8 cellular contexts compared by ENCODE assay signal in genomic region chr7:100612730-100613446, GRCh38. TPM values are rescaled to one million over a fixed set of nuclear protein-coding genes. Genes with fewer than 3 reads are reported as not detected.
DNase-seq lines count a peak whose midpoint lies in the region; ATAC-seq and TF ChIP-seq lines count a peak whose summit lies in the region.

No MANE protein-coding gene starts in this region.

- H3K27ac ChIP-seq in SU-DHL-6 (ENCODE audit: low read depth, low read length) (no peak overlapping the region), esophagus squamous epithelium (peak overlapping the region; percentile 88 to 97 (median 92)), osteoblast (ENCODE audit: low read depth, low read length) (no peak overlapping the region)

- H3K4me2 ChIP-seq in SU-DHL-6 (ENCODE audit: low read depth, low read length, poor library complexity, severe bottlenecking) (peak overlapping the region; percentile 78), osteoblast (ENCODE audit: insufficient read depth, low read length) (peak overlapping the region; percentile 96)

- H3K4me3 ChIP-seq in AG04449 (ENCODE audit: low read depth, low read length) (peak overlapping the region; percentile 68), SU-DHL-6 (ENCODE audit: insufficient read depth, low read length, poor library complexity, severe bottlenecking) (peak overlapping the region; percentile 68), esophagus squamous epithelium (peak overlapping the region; percentile 56 to 90 (median 76)), osteoblast (ENCODE audit: insufficient read depth, low read length) (peak overlapping the region; percentile 92)

- ATAC-seq in GM19397 (IDR thresholded peaks at IDR 0.05; ENCODE audit: unreplicated experiment) (peak; percentile 4), omental fat pad (ENCODE audit: low FRiP score) (no peak)

- H3K4me1 ChIP-seq in esophagus squamous epithelium (peaks cover 8 to 21% (median 12%) of the 10 kb centered on the region in 3 donors), osteoblast (ENCODE audit: insufficient read depth, low read length) (peaks cover 6% of the 10 kb centered on the region)

- no peaks in the 10 kb centered on the region for H4K20me1 ChIP-seq in SU-DHL-6 (ENCODE audit: low read depth, low read length)
- no peaks in the 10 kb centered on the region for H4K20me1 ChIP-seq in osteoblast (ENCODE audit: insufficient read depth, low read length)

- peak overlapping the region; percentile 64 for H3K9ac ChIP-seq in SU-DHL-6 (ENCODE audit: low read length)

- TF ChIP-seq CTCF in AG04449 (IDR thresholded peaks at IDR 0.05; ENCODE audit: insufficient read depth, low read length, missing control alignments) (no peak), SU-DHL-6 (IDR thresholded peaks at IDR 0.05; ENCODE audit: insufficient read depth, low read length, poor library complexity, severe bottlenecking) (no peak), esophagus squamous epithelium (IDR thresholded peaks at IDR 0.05) (peak in 1 of 6 experiments; percentile 3), osteoblast (IDR thresholded peaks at IDR 0.05; ENCODE audit: extremely low read depth, low read depth, low read length) (no peak), omental fat pad (IDR thresholded peaks at IDR 0.05) (no peak)

- H2AFZ ChIP-seq in SU-DHL-6 (ENCODE audit: low read depth, low read length, severe bottlenecking) (peak overlapping the region; percentile 52), osteoblast (ENCODE audit: low read length) (peak overlapping the region; percentile 85)

- DNase-seq in AG04449 (ENCODE audit: low read depth, low spot score): no peak
- no peak for DNase-seq in esophagus squamous epithelium (lab: John Stamatoyannopoulos, UW)
- DNase-seq in osteoblast (ENCODE audit: insufficient read length, low spot score, missing footprints): peak; percentile 86
- DNase-seq in NCI-H446 treated with DMSO at 0.1 percent for 48 hours (lab: John Stamatoyannopoulos, UW): no peak
- no peak for DNase-seq in omental fat pad (ENCODE audit: low spot score)
- no peak for DNase-seq in KBM-7

- TF ChIP-seq POLR2A in esophagus squamous epithelium (IDR thresholded peaks at IDR 0.05): no peak

- CTCF ChIA-PET in AG04449 (lab: Yijun Ruan, JAX): interaction anchor here (0.7 to 5.1 kb wide), 12 partner anchors 10 to 239 kb away, joined by 3 to 25 read pairs (median 6); partner anchors contain the start of genes FBXO24, LRCH4, NYAP1 and PCOLCE

- intact Hi-C loops in esophagus squamous epithelium (cut with DNase I): no loop called here

- no peaks in the 10 kb centered on the region for H3K9me3 ChIP-seq in SU-DHL-6 (ENCODE audit: insufficient read depth, low read length)
- H3K9me3 ChIP-seq in esophagus squamous epithelium: no peaks in the 10 kb centered on the region
- H3K9me3 ChIP-seq in osteoblast (ENCODE audit: low read depth, low read length): no peaks in the 10 kb centered on the region

- H3K9me2 ChIP-seq in SU-DHL-6 (replicated peaks; ENCODE audit: insufficient read depth, low read length): no peaks in the 10 kb centered on the region

- POLR2A ChIA-PET in AG04449 (lab: Yijun Ruan, JAX): interaction anchor here (0.6 to 1.3 kb wide), 9 partner anchors 9 to 262 kb away, joined by 3 to 10 read pairs (median 3); partner anchors contain the start of genes GNB2, PCOLCE, SRRT and ZCWPW1

- H3F3A ChIP-seq in SU-DHL-6 (ENCODE audit: insufficient read depth): peaks cover 6% of the 10 kb centered on the region; the same call in 1 of the 2 replicates

- H3K27me3 ChIP-seq in SU-DHL-6 (ENCODE audit: low read length) (no peaks in the 10 kb centered on the region), esophagus squamous epithelium (no peaks in the 10 kb centered on the region), osteoblast (ENCODE audit: insufficient read depth, low read length) (no peaks in the 10 kb centered on the region)

- H3K79me2 ChIP-seq in SU-DHL-6 (ENCODE audit: insufficient read depth, low read length): no peaks in the 10 kb centered on the region
- H3K79me2 ChIP-seq in osteoblast (ENCODE audit: insufficient read depth, low read length): no peaks in the 10 kb centered on the region

- WGBS in esophagus squamous epithelium, 2 donors: 0% methylated on average over 3 to 4 of the region's 29 CpGs

- no peaks in the 10 kb centered on the region for H3K36me3 ChIP-seq in SU-DHL-6 (ENCODE audit: low read length)
- H3K36me3 ChIP-seq in esophagus squamous epithelium: peaks cover 0 to 19% (median 0%) of the 10 kb centered on the region in 3 donors
- H3K36me3 ChIP-seq in osteoblast (ENCODE audit: insufficient read depth, low read length): peaks cover 4% of the 10 kb centered on the region

- in situ Hi-C loops in KBM-7 (cut with MboI; ENCODE audit: low pct_unique_long_range_greater_than_20kb, low sequenced_read_pairs): no loop called here

RNA-seq across cellular contexts. Expression of gene MOSPD3, which starts 0.5 kb away (rescaled TPM):
- total RNA-seq in esophagus squamous epithelium (10 to 100 TPM in 3 of 4 donors, 1 to 10 TPM in 1; 7.6 to 22.4 (median 15.5) TPM), osteoblast (5.1 and 7.1 TPM in 2 replicates), omental fat pad (1 to 10 TPM; 5.4 to 8.9 (median 7.2) TPM)

RNA-seq across cellular contexts. Expression of gene PCOLCE, which starts 10.7 kb away (rescaled TPM):
- total RNA-seq in esophagus squamous epithelium (10 to 100 TPM in 2 of 4 donors, 1 to 10 TPM in 2; 4.6 to 23.8 (median 9.9) TPM), osteoblast (231 and 259 TPM in 2 replicates), omental fat pad (10 to 100 TPM; 20.6 to 87.2 (median 40.5) TPM)

RNA-seq across cellular contexts. Expression of gene FBXO24, which starts 26.8 kb away (rescaled TPM):
- total RNA-seq in esophagus squamous epithelium: 1 to 10 TPM in 1 of 4 donors, under 1 TPM in 2, not detected in 1; 0.19 to 1.6 (median 0.29) TPM
- total RNA-seq in osteoblast: under 0.01 and 0.36 TPM in 2 replicates
- total RNA-seq in omental fat pad: under 1 TPM in 1 of 4 donors, not detected in 3; 0.36 TPM

RNA-seq across cellular contexts. Expression of gene LRCH4, which starts 27.0 kb away (rescaled TPM):
- total RNA-seq in esophagus squamous epithelium (10 to 100 TPM; 50.1 to 84.0 (median 70.4) TPM), osteoblast (14.5 and 18.0 TPM in 2 replicates), omental fat pad (100 to 1,000 TPM in 1 of 4 donors, 10 to 100 TPM in 3; 51.8 to 108 (median 55.7) TPM)

RNA-seq across cellular contexts. Expression of gene TFR2, which starts 28.5 kb away (rescaled TPM):
- total RNA-seq in esophagus squamous epithelium: 1 to 10 TPM in 1 of 4 donors, under 1 TPM in 3; 0.38 to 1.1 (median 0.84) TPM
- total RNA-seq in osteoblast: under 0.01 and 0.29 TPM in 2 replicates
- total RNA-seq in omental fat pad: under 1 TPM in 1 of 4 donors, not detected in 3; 0.60 TPM

Comparison
In these comparisons a context has a peak if more than half of its experiments do, and no peak if none do; other contexts are left out.
1. H3K27ac ChIP-seq: peak in esophagus squamous epithelium (4 of 4); none in SU-DHL-6 (single experiment) and osteoblast (single experiment).
2. Peak in every context shown above with its lines, with median percentiles within 50 percentile points of each other: H3K4me3 ChIP-seq.